Comparison of ENCODE assay signal across 8 cellular contexts in genomic region chr1:109619405-109619654, GRCh38. TPM values are rescaled to one million over a fixed set of nuclear protein-coding genes. Genes with fewer than 3 reads are reported as not detected.
DNase-seq lines count a peak whose midpoint lies in the region; ATAC-seq, FAIRE-seq and TF ChIP-seq lines count a peak whose summit lies in the region.

GNAT2 (minus strand) TSS chr1:109619616; CDS start chr1:109612870, 6,746 bp downstream.

- H3K36me3 Mint-ChIP-seq in activated CD4-positive, alpha-beta T cell treated with anti-CD3 and anti-CD28 coated beads, Interleukin-2, amount 10 ng/mL, durations not matched to agents 7 days and 5 days (ENCODE audit: low read depth): peaks cover 11% of the 10 kb centered on the region

- peak within 1 kb of the TSS; percentile 92 for H3K4me2 ChIP-seq in HepG2 (ENCODE audit: low read depth, low read length)

- H3K27me3 ChIP-seq in adrenal gland (no peaks in the 10 kb centered on the region), HepG2 (ENCODE audit: control insufficient read depth in 1 of 2, insufficient read depth in 2 of 2, low read length in 2 of 2) (no peaks in the 10 kb centered on the region; a peak in 1 of 5 replicates), thyroid gland (no peaks in the 10 kb centered on the region)

- FAIRE-seq in HepG2 (lab: Jason Lieb, UNC): no peak

- CTCF ChIA-PET in activated CD4-positive, alpha-beta T cell treated with anti-CD3 and anti-CD28 coated beads, Interleukin-2, amount 10 ng/mL, durations not matched to agents 7 days and 5 days (lab: Charles Lee): interaction anchor here (1.0 to 3.7 kb wide), 9 partner anchors 11 to 365 kb away, joined by 3 to 10 read pairs (median 6); partner anchors contain the start of gene AHCYL1
- CTCF ChIA-PET in HepG2 (lab: Yijun Ruan, JAX; ENCODE audit: low intra/inter-chr PET ratio, low total read pairs): no interaction called here

- no peaks in the 10 kb centered on the region for H3K9me3 Mint-ChIP-seq in activated CD4-positive, alpha-beta T cell treated with anti-CD3 and anti-CD28 coated beads, Interleukin-2, amount 10 ng/mL, durations not matched to agents 7 days and 5 days

- peak within 1 kb of the TSS; percentile 87 for H3K9ac ChIP-seq in HepG2 (ENCODE audit: insufficient read depth, low read depth, low read length)

- peaks cover 62% of the 10 kb centered on the region for H3K4me1 Mint-ChIP-seq in activated CD4-positive, alpha-beta T cell treated with anti-CD3 and anti-CD28 coated beads, Interleukin-2, amount 10 ng/mL, durations not matched to agents 7 days and 5 days

- 5 to 11% (median 7%) methylated on average over 6 of the region's 6 CpGs for WGBS in adrenal gland, 4 donors
- 0% methylated on average over 4 of the region's 6 CpGs for WGBS in HepG2 (ENCODE audit: low lambda C conversion rate)
- WGBS in thyroid gland, 2 donors: 12 to 16% methylated on average over 6 of the region's 6 CpGs

- POLR2A ChIA-PET in activated CD4-positive, alpha-beta T cell treated with anti-CD3 and anti-CD28 coated beads, Interleukin-2, amount 10 ng/mL, durations not matched to agents 7 days and 5 days (lab: Charles Lee): interaction anchor here (0.8 to 1.2 kb wide), 2 partner anchors 71 to 73 kb away, joined by 3 read pairs; partner anchors contain the start of gene GNAI3
- POLR2A ChIA-PET in HepG2 (lab: Yijun Ruan, JAX): interaction anchor here (0.8 to 2.7 kb wide), 5 partner anchors 11 to 73 kb away, joined by 4 to 36 read pairs (median 11); partner anchors contain the start of gene GNAI3

- H3K79me2 ChIP-seq in HepG2 (ENCODE audit: insufficient read depth, low read length): peaks cover 49% of the 10 kb centered on the region

- no TSS peak for BruUV-seq in HepG2 (replicated peaks; lab: Mats Ljungman, UMichigan)

- H3K4me1 ChIP-seq in adrenal gland (replicated peaks in 1 of 2) (peaks cover 12 to 42% of the 10 kb centered on the region in 2 donors), HepG2 (ENCODE audit: insufficient read depth, low read length) (peaks cover 72% of the 10 kb centered on the region), thyroid gland (peaks cover 9 to 18% of the 10 kb centered on the region in 2 donors)

- ATAC-seq in HepG2 (no peak; the same call in 2 of the 3 replicates), HG03469 (IDR thresholded peaks at IDR 0.05; ENCODE audit: unreplicated experiment) (no peak)

- H3K36me3 ChIP-seq in adrenal gland (replicated peaks in 1 of 2): no peaks in the 10 kb centered on the region
- H3K36me3 ChIP-seq in HepG2 (replicated peaks in 1 of 2; ENCODE audit: control insufficient read depth in 1 of 2, insufficient read depth in 2 of 2, low read length in 2 of 2): peaks cover 0 to 7% of the 10 kb centered on the region in 2 experiments; a peak in 2 of 5 replicates
- no peaks in the 10 kb centered on the region for H3K36me3 ChIP-seq in thyroid gland

- peak within 1 kb of the TSS; percentile 84 for H3K4me3 Mint-ChIP-seq in activated CD4-positive, alpha-beta T cell treated with anti-CD3 and anti-CD28 coated beads, Interleukin-2, amount 10 ng/mL, durations not matched to agents 7 days and 5 days

- H3K27ac Mint-ChIP-seq in activated CD4-positive, alpha-beta T cell treated with anti-CD3 and anti-CD28 coated beads, Interleukin-2, amount 10 ng/mL, durations not matched to agents 7 days and 5 days: peak within 1 kb of the TSS; percentile 94

- TF ChIP-seq RAD21 in HepG2 (CRISPR knock-in tag; IDR thresholded peaks at IDR 0.05): no peak

- peak within 1 kb of the TSS; percentile 12 to 71 (median 38) for H3K4me3 ChIP-seq in adrenal gland
- peak within 1 kb of the TSS; percentile 71 to 89 (median 80) for H3K4me3 ChIP-seq in HepG2 (replicated peaks in 1 of 3; ENCODE audit: insufficient read depth in 1 of 3, low read depth in 2 of 3, low read length in 3 of 3)
- H3K4me3 ChIP-seq in thyroid gland (replicated peaks in 1 of 3): peak within 1 kb of the TSS; percentile 23 to 70 (median 57)

- in situ Hi-C loops in HepG2 (cut with HindIII; ENCODE audit: extremely low pct_ligation_motif_present, low pct_unique_long_range_greater_than_20kb): no loop called here

- H3K9me3 ChIP-seq in adrenal gland (replicated peaks in 1 of 3) (no peaks in the 10 kb centered on the region), HepG2 (ENCODE audit: low read length) (no peaks in the 10 kb centered on the region), thyroid gland (no peaks in the 10 kb centered on the region)

- TF ChIP-seq POLR2A in adrenal gland (IDR thresholded peaks at IDR 0.05) (no peak), HepG2 (IDR thresholded peaks at IDR 0.05; ENCODE audit: insufficient read depth in 1 of 2, low read depth in 2 of 2, low read length in 2 of 2) (no peak), thyroid gland (IDR thresholded peaks at IDR 0.05) (no peak)

- no peak for TF ChIP-seq CTCF in adrenal gland (IDR thresholded peaks at IDR 0.05)
- TF ChIP-seq CTCF in HepG2 (CRISPR knock-in tag; IDR thresholded peaks at IDR 0.05): no peak
- no peak for TF ChIP-seq CTCF in thyroid gland (IDR thresholded peaks at IDR 0.05)

- H2AFZ ChIP-seq in HepG2 (ENCODE audit: low read length): peak within 1 kb of the TSS; percentile 39

- DNase-seq in activated CD4-positive, alpha-beta T cell treated with anti-CD3 and anti-CD28 coated beads, Interleukin-2, amount 10 ng/mL, durations not matched to agents 7 days and 5 days: no peak
- no peak for DNase-seq in activated CD4-positive, alpha-beta T cell treated with anti-CD3 and anti-CD28 coated beads for 4 hours
- DNase-seq in adrenal gland: no peak
- no peak for DNase-seq in HepG2 (ENCODE audit: low spot score)
- no peak for DNase-seq in thyroid gland
- no peak for DNase-seq in NCI-H187 treated with DMSO at 0.1 percent for 48 hours (lab: John Stamatoyannopoulos, UW)
- DNase-seq in NCI-H748 (lab: John Stamatoyannopoulos, UW; ENCODE audit: unreplicated experiment): no peak

- H3K27ac ChIP-seq in adrenal gland (peak within 1 kb of the TSS; percentile 61 to 88 (median 66)), HepG2 (ENCODE audit: extremely low read length, insufficient read depth, low read length) (peak within 1 kb of the TSS; percentile 92), thyroid gland (peak within 1 kb of the TSS; percentile 65 to 82 (median 74))

- intact Hi-C loops in adrenal gland (cut with DNase I): no loop called here
- intact Hi-C loops in HepG2 (cut with micrococcal nuclease; ENCODE audit: unreplicated experiment): loop anchor here (1.0 kb wide), 1 partner anchor 71 kb away; the partner anchor contains the start of gene GNAI3
- intact Hi-C loops in thyroid gland (cut with DNase I): no loop called here

- H4K20me1 ChIP-seq in HepG2 (ENCODE audit: insufficient read depth, low read length): peaks cover 34% of the 10 kb centered on the region

- H3K27me3 Mint-ChIP-seq in activated CD4-positive, alpha-beta T cell treated with anti-CD3 and anti-CD28 coated beads, Interleukin-2, amount 10 ng/mL, durations not matched to agents 7 days and 5 days: no peaks in the 10 kb centered on the region

- TF ChIP-seq EP300 in HepG2 (IDR thresholded peaks at IDR 0.05; ENCODE audit: low read depth in 2 of 2, low read length in 2 of 2) (no peak), HepG2 (CRISPR knock-in tag; IDR thresholded peaks at IDR 0.05; ENCODE audit: borderline replicate concordance) (no peak)

TF ChIP-seq in HepG2, 621 proteins besides CTCF, POLR2A, EP300 and RAD21 (continues in another document):
- no peak for TF ChIP-seq HMG20B (CRISPR knock-in tag; conservative IDR thresholded peaks at IDR 0.05)
- TF ChIP-seq PHF21A (CRISPR knock-in tag; IDR thresholded peaks at IDR 0.05): 0 out of 2 replicates have a peak, but pooled peaks have one; percentile 61
- no peak for TF ChIP-seq SRSF1 (optimal IDR thresholded peaks at IDR 0.05; ENCODE audit: low read depth, low read length)
- 0 out of 2 replicates have a peak, but pooled peaks have one; percentile 15 for TF ChIP-seq ZNF652 (CRISPR knock-in tag; IDR thresholded peaks at IDR 0.05; ENCODE audit: borderline replicate concordance, low read depth)
- TF ChIP-seq ZNF446 (CRISPR knock-in tag; IDR thresholded peaks at IDR 0.05): 0 out of 2 replicates have a peak, but pooled peaks have one; percentile 17

RNA-seq across cellular contexts. Expression of gene GNAT2, which starts in this region (rescaled TPM):
- not detected for total RNA-seq in activated CD4-positive, alpha-beta T cell treated with anti-CD3 and anti-CD28 coated beads, Interleukin-2, amount 10 ng/mL, durations not matched to agents 7 days and 5 days
- total RNA-seq in adrenal gland (under 1 TPM in 3 of 8 donors, not detected in 5; 0.36 to 0.95 (median 0.38) TPM), HepG2 (2016; rRNA removed; fragmentation: Illumina TruSeq; extraction: Trizol) (0.20 and 0.24 TPM in 2 replicates), thyroid gland (not detected)
- polyA plus RNA-seq in adrenal gland (under 1 TPM in 1 of 3 donors, not detected in 2; 0.29 TPM), HepG2 (2011; rRNA removed) (0.08 TPM in 1 of 2 replicates, not detected in the other)
- total RNA-seq in HepG2 (2016; cell fraction: cytosol; rRNA removed; fragmentation: Illumina TruSeq; extraction: Trizol; ENCODE audit: low read depth): not detected in 2 replicates
- total RNA-seq in HepG2 (2016; cell fraction: insoluble cytoplasmic fraction; rRNA removed; fragmentation: Illumina TruSeq; extraction: Trizol): 0.49 and 0.61 TPM in 2 replicates
- 0.21 TPM in 1 of 2 replicates, not detected in the other for total RNA-seq in HepG2 (2016; cell fraction: membrane; rRNA removed; fragmentation: Illumina TruSeq; extraction: Trizol)
- not detected in 2 replicates for total RNA-seq in HepG2 (2016; cell fraction: nucleus; rRNA removed; fragmentation: Illumina TruSeq; extraction: Trizol)
- polyA plus RNA-seq in HepG2 (2011; cell fraction: cytosol; rRNA removed): 0.04 and 0.05 TPM in 2 replicates
- polyA plus RNA-seq in HepG2 (2011; cell fraction: nucleus; rRNA removed): not detected in 2 replicates
- not detected in 2 replicates for polyA plus RNA-seq in HepG2 (2012)
- polyA plus RNA-seq in HepG2 (2016; cell fraction: cytosol; fragmentation: Illumina TruSeq; extraction: Trizol; ENCODE audit: low read depth): 0.18 TPM in 1 of 2 replicates, not detected in the other
- polyA plus RNA-seq in HepG2 (2016; cell fraction: insoluble cytoplasmic fraction; fragmentation: Illumina TruSeq; extraction: Trizol; ENCODE audit: low read depth): not detected in 2 replicates
- 0.17 and 0.52 TPM in 2 replicates for polyA plus RNA-seq in HepG2 (2016; cell fraction: membrane; fragmentation: Illumina TruSeq; extraction: Trizol; ENCODE audit: low read depth)
- polyA plus RNA-seq in HepG2 (2016; cell fraction: nucleus; fragmentation: Illumina TruSeq; extraction: Trizol; ENCODE audit: insufficient read depth, low read depth): not detected in 2 replicates
- not detected in 2 replicates for polyA minus RNA-seq in HepG2 (2011; rRNA and poly(A)+ RNA removed; ENCODE audit: low replicate concordance)
- not detected in 2 replicates for polyA minus RNA-seq in HepG2 (2011; cell fraction: cytosol; rRNA and poly(A)+ RNA removed)
- polyA minus RNA-seq in HepG2 (2011; cell fraction: nucleus; rRNA and poly(A)+ RNA removed): not detected in 2 replicates
